In genomic region chr11:23570828-23571227, GRCh38 we compare ENCODE assay signal across 23 cellular contexts.
DNase-seq lines count a peak whose midpoint lies in the region; ATAC-seq and TF ChIP-seq lines count a peak whose summit lies in the region.
"Had no signal": no experiment of that assay in that cellular context is flagged by ENCODE, and none has a peak within 500 bp of the region (broad histone marks: within the 10 kb centered on the region; RNA-seq: fewer than 3 reads in every experiment).

No MANE protein-coding gene starts in this region.

- no peaks in the 10 kb centered on the region for H3K36me3 ChIP-seq in KMS-11 (ENCODE audit: insufficient read depth)
- H3K36me3 ChIP-seq: ascending aorta, heart left ventricle, left lung, stomach, tibial nerve had no signal

- peaks cover 85% of the 10 kb centered on the region for H3K4me1 ChIP-seq in KMS-11 (ENCODE audit: low read depth, poor library complexity, severe bottlenecking)
- H3K4me1 ChIP-seq: ascending aorta, heart left ventricle, left lung, stomach, tibial nerve had no signal

- H3K9ac ChIP-seq in KMS-11, result no peak overlapping the region

- no peak for ATAC-seq in stimulated activated naive CD8-positive, alpha-beta T cell treated with anti-CD3 and anti-CD28 coated beads, Interleukin-15, Interleukin-2, amounts not matched to agents 100 U/mL and 50 U/mL, for 24 hours
- no peak for ATAC-seq in HG03460 (IDR thresholded peaks at IDR 0.05; ENCODE audit: unreplicated experiment)
- ATAC-seq: effector memory CD8-positive, alpha-beta T cell; GM12878; heart left ventricle; left lung; naive thymus-derived CD4-positive, alpha-beta T cell; right cardiac atrium had no signal

- no peak overlapping the region for H3K27ac ChIP-seq in KMS-11
- H3K27ac ChIP-seq: ascending aorta, heart left ventricle, left lung, stomach, tibial nerve, VCaP had no signal

- H3K4me2 ChIP-seq in KMS-11, result peak overlapping the region; percentile 59

- DNase-seq in AG10803 (ENCODE audit: low read depth), result peak; percentile 14
- peak; percentile 4 to 31 for DNase-seq in cardiac fibroblast (ENCODE audit: low read depth in 2 of 2)
- peak; percentile 61 for DNase-seq in iris pigment epithelial cell (ENCODE audit: low read depth)
- DNase-seq in activated CD4-positive, alpha-beta T cell treated with anti-CD3 and anti-CD28 coated beads, Interleukin-2, amount 50 U/mL, for 4 hours, result no peak
- DNase-seq in stimulated activated naive CD8-positive, alpha-beta T cell treated with anti-CD3 and anti-CD28 coated beads, Interleukin-15, Interleukin-2, amounts not matched to agents 100 U/mL and 50 U/mL, for 24 hours, result no peak
- no peak for DNase-seq in stimulated activated CD4-positive, alpha-beta T cell treated with anti-CD3 and anti-CD28 coated beads, Interleukin-15, amount 100 ng/mL, for 24 hours
- DNase-seq: ACHN; activated CD4-positive, alpha-beta T cell treated with anti-CD3 and anti-CD28 coated beads, Interleukin-2, amount 10 ng/mL, durations not matched to agents 7 days and 5 days; effector memory CD8-positive, alpha-beta T cell; heart left ventricle; left lung; naive thymus-derived CD4-positive, alpha-beta T cell; NCI-H1436 treated with DMSO at 0.1 percent for 48 hours; NCI-H524; occipital lobe; right cardiac atrium; stomach had no signal

- H3K4me3 ChIP-seq in AG10803 (ENCODE audit: low read length), result no peak overlapping the region
- H3K4me3 ChIP-seq in KMS-11 (IDR thresholded peaks at IDR 0.05; ENCODE audit: insufficient read depth, low read depth, low read length), result no peak overlapping the region
- no peak overlapping the region for H3K4me3 ChIP-seq in cardiac fibroblast (replicated peaks in 1 of 2; ENCODE audit: low read depth in 2 of 2, low read length in 2 of 2)
- H3K4me3 ChIP-seq: ascending aorta, GM12878, heart left ventricle, left lung, stomach, tibial nerve had no signal

- no peak for TF ChIP-seq CTCF in AG10803 (conservative IDR thresholded peaks at IDR 0.05; ENCODE audit: low read length)
- no peak for TF ChIP-seq CTCF in KMS-11 (conservative IDR thresholded peaks at IDR 0.05; ENCODE audit: low read depth, low read length)
- no peak for TF ChIP-seq CTCF in cardiac fibroblast (IDR thresholded peaks at IDR 0.05; ENCODE audit: low read depth, low read length)

- no peaks in the 10 kb centered on the region for H3K27me3 ChIP-seq in KMS-11 (ENCODE audit: insufficient read depth, low read depth)
- H3K27me3 ChIP-seq: ascending aorta, heart left ventricle, left lung, stomach, tibial nerve had no signal

- no peaks in the 10 kb centered on the region for H4K20me1 ChIP-seq in KMS-11 (ENCODE audit: insufficient read depth)

- no peak overlapping the region for H2AFZ ChIP-seq in KMS-11 (ENCODE audit: low read depth)

- H3K79me2 ChIP-seq in KMS-11 (ENCODE audit: insufficient read depth, low read depth), result no peaks in the 10 kb centered on the region

Comparison
In these comparisons a context has a peak if more than half of its experiments do, and no peak if none do; other contexts are left out.
1. DNase-seq: peak in AG10803 (single experiment), cardiac fibroblast (2 of 2) and iris pigment epithelial cell (single experiment); none in activated CD4-positive, alpha-beta T cell treated with anti-CD3 and anti-CD28 coated beads, Interleukin-2, amount 50 U/mL, for 4 hours (0 of 2), stimulated activated naive CD8-positive, alpha-beta T cell treated with anti-CD3 and anti-CD28 coated beads, Interleukin-15, Interleukin-2, amounts not matched to agents 100 U/mL and 50 U/mL, for 24 hours (single experiment) and stimulated activated CD4-positive, alpha-beta T cell treated with anti-CD3 and anti-CD28 coated beads, Interleukin-15, amount 100 ng/mL, for 24 hours (single experiment).